In the genomic region with DNA sequence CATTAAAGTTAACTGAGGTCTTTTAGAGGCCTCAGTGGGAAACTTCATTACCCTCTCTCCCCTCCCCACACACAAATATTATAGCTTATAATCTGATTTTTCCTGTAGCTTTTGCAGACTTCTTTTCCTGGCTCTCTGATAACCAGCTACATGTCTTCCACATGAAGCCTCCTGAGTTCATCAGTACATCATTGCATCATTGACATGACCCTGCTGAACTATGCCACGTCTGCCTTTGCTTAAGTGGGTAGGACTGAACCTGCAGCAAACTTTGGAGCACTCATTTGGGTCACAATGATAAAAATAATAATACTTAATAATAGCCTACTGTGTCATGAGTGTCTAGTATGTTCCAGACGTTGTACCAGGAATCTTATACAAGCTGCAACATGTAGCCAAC, we compare ENCODE assay signal across 36 cellular contexts. TPM values are rescaled to one million over a fixed set of nuclear protein-coding genes. Genes with fewer than 3 reads are reported as not detected.
"Had no signal": no experiment of that assay in that cellular context is flagged by ENCODE, and none has a peak within 500 bp of the region (broad histone marks: within the 10 kb centered on the region; RNA-seq: fewer than 3 reads in every experiment).

No MANE protein-coding gene starts in this region.

- H3K9ac ChIP-seq: parathyroid adenoma had no signal

- H3K36me3 ChIP-seq: neutrophil, spleen, suprapubic skin, tibial artery, transverse colon, upper lobe of right lung, uterus had no signal

- H3K4me3 ChIP-seq: psoas muscle, skin epidermis, smooth muscle cell, spleen, suprapubic skin, testis, tibial artery, transverse colon, upper lobe of right lung, uterus had no signal

- H3K9me3 ChIP-seq: neutrophil, psoas muscle, suprapubic skin, testis, tibial artery, transverse colon, upper lobe of right lung, uterus had no signal

- H3K27me3 ChIP-seq: neutrophil, spleen, suprapubic skin, testis, tibial artery, transverse colon, upper lobe of right lung, uterus had no signal

- ATAC-seq: naive thymus-derived CD8-positive, alpha-beta T cell; natural killer cell treated with Interleukin-12 subunit alpha and Interleukin-12 subunit beta and Interleukin-15 and Interleukin-18, amount 100 ng/mL, for 72 hours; psoas muscle; right cardiac atrium; sciatic nerve; stimulated activated memory B cell treated with anti-CD40 and anti-IgM and Interleukin-4, amounts not matched to agents 10 μg/mL and 1 μg/mL and 100 μg/mL, for 72 hours; stimulated activated naive CD8-positive, alpha-beta T cell treated with anti-CD3 and anti-CD28 coated beads, Interleukin-15, amount 100 ng/mL, for 72 hours; upper lobe of right lung had no signal

- H3K4me1 ChIP-seq: parathyroid adenoma, psoas muscle, spleen, suprapubic skin, testis, tibial artery, transverse colon, upper lobe of right lung, uterus had no signal

- DNase-seq: naive thymus-derived CD8-positive, alpha-beta T cell; nephron progenitor cell; nucleus accumbens; posterior cingulate gyrus; psoas muscle; right cardiac atrium; spleen; stimulated activated CD4-positive, alpha-beta T cell treated with anti-CD3 and anti-CD28 coated beads, Interleukin-12 subunit alpha, Interleukin-12 subunit beta, amount 100 ng/mL, for 4 hours; stimulated activated CD4-positive, alpha-beta T cell treated with anti-CD3 and anti-CD28 coated beads, Interleukin-1b, Interleukin-23, amount 100 ng/mL, for 48 hours; stimulated activated CD4-positive, alpha-beta T cell treated with anti-CD3 and anti-CD28 coated beads, Interleukin-4, amount 100 ng/mL, for 1 hour; stimulated activated CD4-positive, alpha-beta T cell treated with anti-CD3 and anti-CD28 coated beads, Interleukin-4, amount 100 ng/mL, for 4 hours; stimulated activated CD8-positive, alpha-beta memory T cell treated with anti-CD3 and anti-CD28 coated beads, Interleukin-4, amount 100 ng/mL, for 48 hours; stimulated activated naive CD4-positive, alpha-beta T cell; stimulated activated naive CD8-positive, alpha-beta T cell treated with anti-CD3 and anti-CD28 coated beads, Interleukin-15, amount 100 ng/mL, for 72 hours; stimulated activated naive CD8-positive, alpha-beta T cell treated with anti-CD3 and anti-CD28 coated beads, Interleukin-15, Interleukin-2, amounts not matched to agents 100 U/mL and 50 U/mL, for 24 hours; substantia nigra; testis; tibial artery; transverse colon; upper lobe of right lung; uterus had no signal

- H3K27ac ChIP-seq: neutrophil, parathyroid adenoma, psoas muscle, skin epidermis, spleen, suprapubic skin, testis, tibial artery, transverse colon, upper lobe of right lung, uterus had no signal

RNA-seq across cellular contexts. Expression of a gene that starts 7.0 kb away (rescaled TPM):
- total RNA-seq: naive thymus-derived CD8-positive, alpha-beta T cell; natural killer cell treated with Interleukin-12 subunit alpha and Interleukin-12 subunit beta and Interleukin-15 and Interleukin-18, amount 100 ng/mL, for 72 hours; neural crest cell; omental fat pad; osteocyte; progenitor cell of endocrine pancreas; psoas muscle; renal cortical epithelial cell; right cardiac atrium; sciatic nerve; smooth muscle cell; spleen; suprapubic skin; testis; transverse colon; upper lobe of right lung; urinary bladder; uterus had no signal
- polyA plus RNA-seq: naive thymus-derived CD8-positive, alpha-beta T cell; psoas muscle; right cardiac atrium; smooth muscle cell; spleen; urinary bladder had no signal

RNA-seq across cellular contexts. Expression of a gene that starts 10.5 kb away (rescaled TPM):
- total RNA-seq: naive thymus-derived CD8-positive, alpha-beta T cell; natural killer cell treated with Interleukin-12 subunit alpha and Interleukin-12 subunit beta and Interleukin-15 and Interleukin-18, amount 100 ng/mL, for 72 hours; neural crest cell; omental fat pad; osteocyte; progenitor cell of endocrine pancreas; psoas muscle; renal cortical epithelial cell; right cardiac atrium; sciatic nerve; smooth muscle cell; spleen; suprapubic skin; transverse colon; upper lobe of right lung; urinary bladder; uterus had no signal
- polyA plus RNA-seq: naive thymus-derived CD8-positive, alpha-beta T cell; psoas muscle; right cardiac atrium; smooth muscle cell; spleen; urinary bladder had no signal

RNA-seq across cellular contexts. Expression of a gene that starts 26.8 kb away (rescaled TPM):
- total RNA-seq: naive thymus-derived CD8-positive, alpha-beta T cell; natural killer cell treated with Interleukin-12 subunit alpha and Interleukin-12 subunit beta and Interleukin-15 and Interleukin-18, amount 100 ng/mL, for 72 hours; neural crest cell; omental fat pad; osteocyte; progenitor cell of endocrine pancreas; psoas muscle; renal cortical epithelial cell; right cardiac atrium; sciatic nerve; smooth muscle cell; spleen; suprapubic skin; transverse colon; upper lobe of right lung; urinary bladder; uterus had no signal
- polyA plus RNA-seq: naive thymus-derived CD8-positive, alpha-beta T cell; psoas muscle; right cardiac atrium; smooth muscle cell; spleen; thymus; urinary bladder had no signal

RNA-seq across cellular contexts. Expression of a gene that starts 32.1 kb away (rescaled TPM):
- total RNA-seq: naive thymus-derived CD8-positive, alpha-beta T cell; natural killer cell treated with Interleukin-12 subunit alpha and Interleukin-12 subunit beta and Interleukin-15 and Interleukin-18, amount 100 ng/mL, for 72 hours; neural crest cell; omental fat pad; osteocyte; progenitor cell of endocrine pancreas; psoas muscle; renal cortical epithelial cell; sciatic nerve; smooth muscle cell; spleen; suprapubic skin; testis; transverse colon; upper lobe of right lung; uterus had no signal
- polyA plus RNA-seq: naive thymus-derived CD8-positive, alpha-beta T cell; psoas muscle; right cardiac atrium; smooth muscle cell; spleen; urinary bladder had no signal

RNA-seq across cellular contexts. Expression of a gene that starts 33.4 kb away (rescaled TPM):
- total RNA-seq: naive thymus-derived CD8-positive, alpha-beta T cell; natural killer cell treated with Interleukin-12 subunit alpha and Interleukin-12 subunit beta and Interleukin-15 and Interleukin-18, amount 100 ng/mL, for 72 hours; omental fat pad; osteocyte; progenitor cell of endocrine pancreas; psoas muscle; renal cortical epithelial cell; right cardiac atrium; sciatic nerve; smooth muscle cell; spleen; suprapubic skin; testis; transverse colon; upper lobe of right lung; uterus had no signal
- polyA plus RNA-seq: naive thymus-derived CD8-positive, alpha-beta T cell; right cardiac atrium; smooth muscle cell; spleen; urinary bladder had no signal
